Comparison of ENCODE assay signal across 30 cellular contexts in genomic region chr10:23197416-23197861, GRCh38. TPM values are rescaled to one million over a fixed set of nuclear protein-coding genes. Genes with fewer than 3 reads are reported as not detected.
A peak's percentile ranks its signal among the peaks of the same experiment; 100 is the strongest.
DNase-seq lines count a peak whose midpoint lies in the region; ATAC-seq and TF ChIP-seq lines count a peak whose summit lies in the region.
"Had no signal": no experiment of that assay in that cellular context is flagged by ENCODE, and none has a peak within 500 bp of the region (broad histone marks: within the 10 kb centered on the region; RNA-seq: fewer than 3 reads in every experiment).

No MANE protein-coding gene starts in this region.

- DNase-seq in DMS79 (lab: John Stamatoyannopoulos, UW) = peak; percentile 57
- peak; percentile 76 for DNase-seq in NCI-H1105 (lab: John Stamatoyannopoulos, UW)
- peak; percentile 22 for DNase-seq in NCI-H526 treated with DMSO at 0.1 percent for 48 hours (lab: John Stamatoyannopoulos, UW)
- DNase-seq in esophagus muscularis mucosa (ENCODE audit: extremely low spot score) = peak; percentile 53
- no peak for DNase-seq in SKM-1 treated with dmso at 0.1 percent for 144 hours (lab: John Stamatoyannopoulos, UW; ENCODE audit: unreplicated experiment)
- DNase-seq in left ventricle myocardium inferior = no peak
- DNase-seq: activated B cell treated with CpG ODN at 0.5 μM for 24 hours; activated CD4-positive, alpha-beta T cell treated with anti-CD3 and anti-CD28 coated beads, Interleukin-2, amount 50 U/mL, for 4 hours; activated CD8-positive, alpha-beta memory T cell treated with anti-CD3 and anti-CD28 coated beads, Interleukin-2, amount 50 U/mL, for 48 hours; activated naive CD8-positive, alpha-beta T cell treated with anti-CD3 and anti-CD28 coated beads, Interleukin-2, amount 10 ng/mL, durations not matched to agents 7 days and 5 days; cerebellar nuclear complex; erythroblast; foreskin keratinocyte; hippocampal formation; Karpas-422; lower lobe of right lung; mucosa of descending colon; MV-4-11; NCI-H345; psoas muscle; SK-N-SH; T-helper 9 cell; testis had no signal

- H3K4me3 ChIP-seq in esophagus muscularis mucosa (no peak overlapping the region), left ventricle myocardium inferior (no peak overlapping the region)
- H3K4me3 ChIP-seq: lower lobe of right lung, mucosa of descending colon, psoas muscle, smooth muscle cell, testis, vagina had no signal

- TF ChIP-seq EP300 in esophagus muscularis mucosa (IDR thresholded peaks at IDR 0.05) = no peak

- no peak for TF ChIP-seq CTCF in esophagus muscularis mucosa (IDR thresholded peaks at IDR 0.05)
- TF ChIP-seq CTCF in left ventricle myocardium inferior (IDR thresholded peaks at IDR 0.05; ENCODE audit: borderline replicate concordance) = no peak

- 4% methylated on average over 11 of the region's 12 CpGs for WGBS in esophagus muscularis mucosa

- intact Hi-C loops in esophagus muscularis mucosa (cut with DNase I) = no loop called here
- intact Hi-C loops in left ventricle myocardium inferior (cut with micrococcal nuclease) = no loop called here

- no peak for TF ChIP-seq POLR2A in esophagus muscularis mucosa (IDR thresholded peaks at IDR 0.05; ENCODE audit: low read depth)

- H3K9me3 ChIP-seq in esophagus muscularis mucosa (no peaks in the 10 kb centered on the region), left ventricle myocardium inferior (replicated peaks) (no peaks in the 10 kb centered on the region)
- H3K9me3 ChIP-seq: lower lobe of right lung, mucosa of descending colon, psoas muscle, SK-N-SH, testis, vagina had no signal

- ATAC-seq in HG03139 (IDR thresholded peaks at IDR 0.05; ENCODE audit: unreplicated experiment) = no peak
- ATAC-seq: foreskin keratinocyte; lower lobe of right lung; mucosa of descending colon; psoas muscle; stimulated activated memory B cell treated with anti-CD40 and anti-IgM and Interleukin-4, amounts not matched to agents 10 μg/mL and 1 μg/mL and 100 μg/mL, for 72 hours had no signal

- peaks cover 8 to 27% (median 15%) of the 10 kb centered on the region in 4 donors for H3K4me1 ChIP-seq in esophagus muscularis mucosa
- peaks cover 13% of the 10 kb centered on the region for H3K4me1 ChIP-seq in left ventricle myocardium inferior
- H3K4me1 ChIP-seq: foreskin keratinocyte, lower lobe of right lung, testis, vagina had no signal

- H3K36me3 ChIP-seq in esophagus muscularis mucosa = no peaks in the 10 kb centered on the region
- H3K36me3 ChIP-seq in left ventricle myocardium inferior = no peaks in the 10 kb centered on the region
- H3K36me3 ChIP-seq: lower lobe of right lung, vagina had no signal

- H3K27ac ChIP-seq in esophagus muscularis mucosa (replicated peaks in 1 of 4) = no peak overlapping the region
- H3K27ac ChIP-seq in left ventricle myocardium inferior (replicated peaks) = no peak overlapping the region
- H3K27ac ChIP-seq: C4-2B, foreskin keratinocyte, lower lobe of right lung, psoas muscle, testis, vagina had no signal

- H3K27me3 ChIP-seq in esophagus muscularis mucosa = peaks cover 0 to 99% (median 27%) of the 10 kb centered on the region in 4 donors
- peaks cover 100% of the 10 kb centered on the region for H3K27me3 ChIP-seq in left ventricle myocardium inferior (ENCODE audit: low read depth)
- H3K27me3 ChIP-seq: testis, vagina had no signal

RNA-seq across cellular contexts. Expression of gene PTF1A, which starts 5.3 kb away (rescaled TPM):
- total RNA-seq in esophagus muscularis mucosa (not detected), left ventricle myocardium inferior (not detected)
- total RNA-seq: activated B cell treated with CpG ODN at 0.5 μM for 24 hours; activated naive CD8-positive, alpha-beta T cell treated with anti-CD3 and anti-CD28 coated beads, Interleukin-2, amount 10 ng/mL, durations not matched to agents 7 days and 5 days; activated T-helper 2 cell treated with anti-CD3 and anti-CD28 coated beads, Interferon-gamma antibody, Interleukin-2, Interleukin-4, amounts not matched to agents 10 μg/mL and 5 μg/mL and 100 μg/mL, durations not matched to agents 14 hours and 24 hours and 36 hours; foreskin keratinocyte; lower lobe of right lung; mucosa of descending colon; psoas muscle; RPMI7951; smooth muscle cell; vagina had no signal

Comparison
In these comparisons a context has a peak if more than half of its experiments do, and no peak if none do; other contexts are left out.
1. DNase-seq: peak in DMS79 (single experiment), NCI-H1105 (single experiment), NCI-H526 treated with DMSO at 0.1 percent for 48 hours (single experiment) and esophagus muscularis mucosa (single experiment); none in SKM-1 treated with dmso at 0.1 percent for 144 hours (single experiment) and left ventricle myocardium inferior (single experiment).